ENCODE assay signal across 1 cellular context in genomic region chr2:167335627-167336026, GRCh38.
TF ChIP-seq lines count a peak whose summit lies in the region.

No MANE protein-coding gene starts in this region.

TF ChIP-seq in SK-N-SH, 30 proteins besides CTCF, POLR2A, EP300 and RAD21 (continued from another document):
- TF ChIP-seq ZBTB33 (IDR thresholded peaks at IDR 0.05; ENCODE audit: borderline replicate concordance, low read depth) (no peak), FOSL2 (IDR thresholded peaks at IDR 0.05; ENCODE audit: borderline replicate concordance, low read depth) (peak; percentile 84), TEAD4 (IDR thresholded peaks at IDR 0.05; ENCODE audit: borderline replicate concordance, insufficient read depth) (peak; percentile 52; the same call in 1 of the 2 replicates), RXRA (IDR thresholded peaks at IDR 0.05; ENCODE audit: borderline replicate concordance, low read depth) (peak; percentile 63), RFX5 (IDR thresholded peaks at IDR 0.05; ENCODE audit: low read length) (no peak), TCF12 (IDR thresholded peaks at IDR 0.05) (peak; percentile 78), NRF1 (IDR thresholded peaks at IDR 0.05; ENCODE audit: low read depth, low read length) (no peak), MEF2A (IDR thresholded peaks at IDR 0.05; ENCODE audit: borderline replicate concordance, low read depth) (no peak), FOXM1 (IDR thresholded peaks at IDR 0.05; ENCODE audit: low read depth) (no peak)
- TF ChIP-seq, protein P1, sequence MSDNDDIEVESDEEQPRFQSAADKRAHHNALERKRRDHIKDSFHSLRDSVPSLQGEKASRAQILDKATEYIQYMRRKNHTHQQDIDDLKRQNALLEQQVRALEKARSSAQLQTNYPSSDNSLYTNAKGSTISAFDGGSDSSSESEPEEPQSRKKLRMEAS (IDR thresholded peaks at IDR 0.05; ENCODE audit: low read depth) = no peak
TF ChIP-seq in SK-N-SH: peak in this region for 7.
